In genomic region chr3:58683001-58683845, GRCh38 we compare ENCODE assay signal across 10 cellular contexts. TPM values are rescaled to one million over a fixed set of nuclear protein-coding genes. Genes with fewer than 3 reads are reported as not detected.
DNase-seq lines count a peak whose midpoint lies in the region; ATAC-seq and TF ChIP-seq lines count a peak whose summit lies in the region.
"Had no signal": no experiment of that assay in that cellular context is flagged by ENCODE, and none has a peak within 500 bp of the region (broad histone marks: within the 10 kb centered on the region; RNA-seq: fewer than 3 reads in every experiment).

No MANE protein-coding gene starts in this region.

- H3K27ac ChIP-seq in right atrium auricular region (no peak overlapping the region), heart left ventricle (no peak overlapping the region), WERI-Rb-1 (no peak overlapping the region)
- H3K27ac ChIP-seq: epithelial cell of prostate had no signal

- no peaks in the 10 kb centered on the region for H3K4me1 ChIP-seq in right atrium auricular region
- peaks cover 0 to 3% (median 0%) of the 10 kb centered on the region in 12 donors for H3K4me1 ChIP-seq in heart left ventricle
- H3K4me1 ChIP-seq: Caco-2 had no signal

- TF ChIP-seq CTCF in right atrium auricular region (IDR thresholded peaks at IDR 0.05) (no peak), heart left ventricle (IDR thresholded peaks at IDR 0.05) (no peak), WERI-Rb-1 (IDR thresholded peaks at IDR 0.05; ENCODE audit: low read depth, low read length) (no peak)

- no peak overlapping the region for H3K4me3 ChIP-seq in right atrium auricular region
- no peak overlapping the region for H3K4me3 ChIP-seq in heart left ventricle
- no peak overlapping the region for H3K4me3 ChIP-seq in WERI-Rb-1 (ENCODE audit: low read depth, low read length)

- WGBS in heart left ventricle, 4 donors = 72 to 79% (median 77%) methylated on average over 8 of the region's 8 CpGs

- no peak for ATAC-seq in heart left ventricle
- peak; percentile 52 for ATAC-seq in HG03025 (IDR thresholded peaks at IDR 0.05; ENCODE audit: low FRiP score, unreplicated experiment)
- peak; percentile 50 for ATAC-seq in stimulated activated naive CD8-positive, alpha-beta T cell treated with anti-CD3 and anti-CD28 coated beads, Interleukin-15, Interleukin-2, amounts not matched to agents 100 U/mL and 50 U/mL, for 24 hours
- no peak for ATAC-seq in SK-N-SH treated with all-trans-retinoic acid at 6 μM for 48 hours
- no peak for ATAC-seq in HG03108 (IDR thresholded peaks at IDR 0.05; ENCODE audit: unreplicated experiment)

- intact Hi-C loops in heart left ventricle (cut with DNase I) = no loop called here

- TF ChIP-seq POLR2A in heart left ventricle (IDR thresholded peaks at IDR 0.05) = no peak

- H3K27me3 ChIP-seq in right atrium auricular region = no peaks in the 10 kb centered on the region
- H3K27me3 ChIP-seq in heart left ventricle = peaks cover 0 to 10% (median 0%) of the 10 kb centered on the region in 9 donors
- H3K27me3 ChIP-seq in WERI-Rb-1 (ENCODE audit: insufficient read depth, low read depth, severe bottlenecking) = peaks cover 34% of the 10 kb centered on the region

- DNase-seq in right atrium auricular region (ENCODE audit: low spot score) (peak; percentile 21), heart left ventricle (no peak), WERI-Rb-1 (peak; percentile 43), GM19238 (ENCODE audit: insufficient read length, low spot score) (no peak)
- DNase-seq in stimulated activated naive CD8-positive, alpha-beta T cell treated with anti-CD3 and anti-CD28 coated beads, Interleukin-15, Interleukin-2, amounts not matched to agents 100 U/mL and 50 U/mL, for 24 hours = peak; percentile 17
- DNase-seq: Caco-2 had no signal

- H3K9me3 ChIP-seq in right atrium auricular region (no peaks in the 10 kb centered on the region), heart left ventricle (no peaks in the 10 kb centered on the region), WERI-Rb-1 (ENCODE audit: severe bottlenecking) (no peaks in the 10 kb centered on the region)
- H3K9me3 ChIP-seq: Caco-2 had no signal

- no peaks in the 10 kb centered on the region for H3K36me3 ChIP-seq in right atrium auricular region
- no peaks in the 10 kb centered on the region for H3K36me3 ChIP-seq in heart left ventricle
- no peaks in the 10 kb centered on the region for H3K36me3 ChIP-seq in WERI-Rb-1

TF ChIP-seq in SK-N-SH treated with all-trans-retinoic acid at 6 μM for 48 hours, 23 proteins besides CTCF, POLR2A, EP300 and RAD21:
- TF ChIP-seq CSRNP3 (CRISPR knock-in tag; IDR thresholded peaks at IDR 0.05) (no peak), ESRRG (CRISPR knock-in tag; IDR thresholded peaks at IDR 0.05) (no peak), ZC3H10 (CRISPR knock-in tag; IDR thresholded peaks at IDR 0.05) (no peak), GLIS3 (CRISPR knock-in tag; IDR thresholded peaks at IDR 0.05) (no peak), ZNF8 (CRISPR knock-in tag; IDR thresholded peaks at IDR 0.05) (no peak), RARB (CRISPR knock-in tag; IDR thresholded peaks at IDR 0.05) (no peak), CREB5 (CRISPR knock-in tag; IDR thresholded peaks at IDR 0.05; ENCODE audit: low read depth) (no peak), TOX (CRISPR knock-in tag; IDR thresholded peaks at IDR 0.05; ENCODE audit: borderline replicate concordance) (no peak), TCF4 (CRISPR knock-in tag; IDR thresholded peaks at IDR 0.05; ENCODE audit: borderline replicate concordance) (no peak), CSDC2 (CRISPR knock-in tag; IDR thresholded peaks at IDR 0.05) (no peak), ZFP30 (CRISPR knock-in tag; IDR thresholded peaks at IDR 0.05) (no peak), ZFP3 (CRISPR knock-in tag; IDR thresholded peaks at IDR 0.05) (no peak), PATZ1 (CRISPR knock-in tag; IDR thresholded peaks at IDR 0.05; ENCODE audit: borderline replicate concordance) (no peak), ZNF70 (CRISPR knock-in tag; IDR thresholded peaks at IDR 0.05) (no peak), SNAI2 (CRISPR knock-in tag; IDR thresholded peaks at IDR 0.05) (no peak), ISL1 (CRISPR knock-in tag; IDR thresholded peaks at IDR 0.05) (no peak), BACH2 (CRISPR knock-in tag; IDR thresholded peaks at IDR 0.05; ENCODE audit: borderline replicate concordance) (no peak), ARNTL (CRISPR knock-in tag; IDR thresholded peaks at IDR 0.05; ENCODE audit: borderline replicate concordance, low read depth) (no peak), PPARA (CRISPR knock-in tag; IDR thresholded peaks at IDR 0.05; ENCODE audit: borderline replicate concordance) (no peak), POU6F1 (CRISPR knock-in tag; IDR thresholded peaks at IDR 0.05; ENCODE audit: borderline replicate concordance, low read depth) (no peak)

RNA-seq across cellular contexts. Expression of gene FAM3D, which starts 16.6 kb away (rescaled TPM):
- total RNA-seq in right atrium auricular region (not detected), heart left ventricle (not detected)
- polyA plus RNA-seq in heart left ventricle = under 1 TPM in 1 of 2 donors, not detected in 1; 0.06 TPM
- total RNA-seq: Caco-2 had no signal

Comparison
In these comparisons a context has a peak if more than half of its experiments do, and no peak if none do; other contexts are left out.
1. DNase-seq: peak in right atrium auricular region (single experiment), WERI-Rb-1 (single experiment) and stimulated activated naive CD8-positive, alpha-beta T cell treated with anti-CD3 and anti-CD28 coated beads, Interleukin-15, Interleukin-2, amounts not matched to agents 100 U/mL and 50 U/mL, for 24 hours (single experiment); none in heart left ventricle (0 of 5) and GM19238 (single experiment).
2. ATAC-seq: peak in HG03025 (single experiment) and stimulated activated naive CD8-positive, alpha-beta T cell treated with anti-CD3 and anti-CD28 coated beads, Interleukin-15, Interleukin-2, amounts not matched to agents 100 U/mL and 50 U/mL, for 24 hours (single experiment); none in heart left ventricle (0 of 4), SK-N-SH treated with all-trans-retinoic acid at 6 μM for 48 hours (single experiment) and HG03108 (single experiment).